In the genomic region with DNA sequence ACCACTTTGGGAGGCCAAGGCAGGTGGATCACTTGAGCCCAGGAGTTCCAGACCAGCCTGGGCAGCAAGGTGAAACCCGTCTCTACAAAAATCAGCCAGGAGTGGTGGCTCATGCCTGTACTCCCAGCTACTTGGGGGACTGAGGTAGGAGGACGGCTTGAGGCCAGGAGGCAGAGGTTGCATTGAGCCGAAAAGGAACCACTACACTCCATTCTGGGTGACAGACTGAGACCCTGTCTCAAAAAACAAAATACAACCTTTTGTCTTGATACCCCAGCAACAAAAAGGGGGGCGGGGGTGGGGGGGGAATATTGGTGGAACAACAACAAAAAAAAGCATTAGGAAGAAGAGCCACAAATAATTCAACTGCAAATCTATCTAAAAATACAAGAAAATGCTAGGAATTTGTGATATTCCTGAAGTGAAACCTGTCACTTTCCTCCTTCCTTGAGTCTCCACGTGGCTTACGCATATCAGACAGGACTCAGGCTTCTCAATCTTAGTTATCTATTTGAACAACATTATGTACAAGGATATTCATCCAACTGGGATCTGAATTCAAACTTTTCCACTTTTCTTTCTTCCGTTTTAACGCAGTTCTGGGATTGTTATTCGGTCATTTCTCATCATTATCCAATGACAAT, we compare ENCODE assay signal across 5 cellular contexts.
DNase-seq lines count a peak whose midpoint lies in the region; ATAC-seq and TF ChIP-seq lines count a peak whose summit lies in the region.

No MANE protein-coding gene starts in this region.

- H3F3A ChIP-seq in MM.1S (ENCODE audit: insufficient read depth, low read length), result 0 out of 2 replicates have a peak, but pooled peaks cover 2% of the 10 kb centered on the region

- ATAC-seq in HG02885 (IDR thresholded peaks at IDR 0.05; ENCODE audit: poor library complexity, unreplicated experiment), result no peak

- peak overlapping the region; percentile 95 for H3K4me2 ChIP-seq in MM.1S (ENCODE audit: low read depth, low read length)

- no peaks in the 10 kb centered on the region for H3K27me3 ChIP-seq in MM.1S (replicated peaks; ENCODE audit: insufficient read depth, low read length)
- H3K27me3 ChIP-seq in rectal smooth muscle tissue (ENCODE audit: control insufficient read depth, insufficient read depth, low read length), result no peaks in the 10 kb centered on the region

- H3K27ac ChIP-seq in MM.1S (ENCODE audit: low read length) (peak overlapping the region; percentile 48), caudate nucleus (ENCODE audit: low read depth, low read length) (peak overlapping the region; percentile 78), rectal smooth muscle tissue (ENCODE audit: low read depth, low read length) (peak overlapping the region; percentile 86)

- peaks cover 20% of the 10 kb centered on the region for H3K79me2 ChIP-seq in MM.1S (ENCODE audit: low read length)

- no peaks in the 10 kb centered on the region for H3K9me2 ChIP-seq in MM.1S (replicated peaks; ENCODE audit: insufficient read depth, low read length)

- H3K4me3 ChIP-seq in MM.1S (ENCODE audit: low read length) (peak overlapping the region; percentile 74), rectal smooth muscle tissue (ENCODE audit: low read length) (peak overlapping the region; percentile 78)

- H3K9me3 ChIP-seq in MM.1S (replicated peaks; ENCODE audit: insufficient read depth, low read length), result no peaks in the 10 kb centered on the region

- no peak for TF ChIP-seq CTCF in MM.1S (IDR thresholded peaks at IDR 0.05; ENCODE audit: low read length)

- DNase-seq in MM.1S (no peak), caudate nucleus (lab: John Stamatoyannopoulos, UW) (no peak), HK-2 (ENCODE audit: unreplicated experiment) (no peak)

- H2AFZ ChIP-seq in MM.1S (ENCODE audit: low read length), result peak overlapping the region; percentile 80

- H3K4me1 ChIP-seq in MM.1S (ENCODE audit: low read length) (peaks cover 8% of the 10 kb centered on the region), rectal smooth muscle tissue (ENCODE audit: control insufficient read depth, insufficient read depth, low read length) (peaks cover 2% of the 10 kb centered on the region)

- no peaks in the 10 kb centered on the region for H4K20me1 ChIP-seq in MM.1S (ENCODE audit: insufficient read depth, low read length)

- H3K9ac ChIP-seq in MM.1S (ENCODE audit: low read length) (peak overlapping the region; percentile 71), rectal smooth muscle tissue (ENCODE audit: low read length) (peak overlapping the region; percentile 62)

- H3K36me3 ChIP-seq in MM.1S (replicated peaks; ENCODE audit: insufficient read depth, low read length) (no peaks in the 10 kb centered on the region), rectal smooth muscle tissue (ENCODE audit: control insufficient read depth, insufficient read depth, low read length) (no peaks in the 10 kb centered on the region)
